Comparison of ENCODE assay signal across 1 cellular context in genomic region chr12:63668028-63668799, GRCh38.
TF ChIP-seq lines count a peak whose summit lies in the region.

Gene DPY19L2, minus strand, starts transcription at chr12:63668493. Its CDS starts 100 bp downstream, at chr12:63668393.

TF ChIP-seq in WTC11, 78 proteins besides CTCF, POLR2A, EP300 and RAD21 (continued from another document):
- TF ChIP-seq E2F5 (CRISPR knock-in tag; IDR thresholded peaks at IDR 0.05) (peak; percentile 49; the same call in 1 of the 2 replicates), PRRX2 (CRISPR knock-in tag; IDR thresholded peaks at IDR 0.05) (no peak), USF1 (CRISPR knock-in tag; IDR thresholded peaks at IDR 0.05) (peak; percentile 72; the same call in 1 of the 2 replicates)
